In genomic region chr9:18939943-18940342, GRCh38 we compare ENCODE assay signal across 30 cellular contexts.
"Had no signal": no experiment of that assay in that cellular context is flagged by ENCODE, and none has a peak within 500 bp of the region (broad histone marks: within the 10 kb centered on the region; RNA-seq: fewer than 3 reads in every experiment).

No MANE protein-coding gene starts in this region.

- DNase-seq: naive thymus-derived CD4-positive, alpha-beta T cell; natural killer cell; occipital lobe; ovary; posterior cingulate gyrus; psoas muscle; right cardiac atrium; right lobe of liver; sigmoid colon; spleen; stimulated activated CD4-positive, alpha-beta T cell treated with anti-CD3 and anti-CD28 coated beads, Interleukin-12 subunit alpha, Interleukin-12 subunit beta, amount 100 ng/mL, for 4 hours; stimulated activated CD4-positive, alpha-beta T cell treated with anti-CD3 and anti-CD28 coated beads, Interleukin-1b, Interleukin-23, amount 100 ng/mL, for 48 hours; stimulated activated CD4-positive, alpha-beta T cell treated with anti-CD3 and anti-CD28 coated beads, Interleukin-4, amount 100 ng/mL, for 1 hour; stimulated activated CD4-positive, alpha-beta T cell treated with anti-CD3 and anti-CD28 coated beads, Interleukin-4, amount 100 ng/mL, for 4 hours; stimulated activated CD8-positive, alpha-beta memory T cell treated with anti-CD3 and anti-CD28 coated beads, Interleukin-4, amount 100 ng/mL, for 48 hours; stimulated activated naive B cell treated with anti-CD40 and anti-IgM and Interleukin-4, amounts not matched to agents 10 μg/mL and 1 μg/mL and 100 μg/mL, for 72 hours; stimulated activated naive CD4-positive, alpha-beta T cell treated with Interleukin-2 at 50 U/mL for 16 hours; stomach; thyroid gland; trophoblast cell; upper lobe of left lung had no signal

- H3K27ac Mint-ChIP-seq: naive thymus-derived CD4-positive, alpha-beta T cell; natural killer cell; nephron; neural progenitor cell; progenitor cell of endocrine pancreas; stimulated activated naive B cell treated with anti-CD40 and anti-IgM and Interleukin-4, amounts not matched to agents 10 μg/mL and 1 μg/mL and 100 μg/mL, for 72 hours; stimulated activated naive CD8-positive, alpha-beta T cell treated with anti-CD3 and anti-CD28 coated beads, Interleukin-15, Interleukin-2, amounts not matched to agents 100 ng/mL and 50 ng/mL, for 24 hours had no signal

- H3K27me3 ChIP-seq: neural progenitor cell, ovary, right lobe of liver, sigmoid colon, stomach, thyroid gland, tibial nerve, upper lobe of left lung, vagina had no signal

- H3K4me3 Mint-ChIP-seq: naive thymus-derived CD4-positive, alpha-beta T cell; natural killer cell; nephron; neural progenitor cell; stimulated activated naive B cell treated with anti-CD40 and anti-IgM and Interleukin-4, amounts not matched to agents 10 μg/mL and 1 μg/mL and 100 μg/mL, for 72 hours; stimulated activated naive CD8-positive, alpha-beta T cell treated with anti-CD3 and anti-CD28 coated beads, Interleukin-15, Interleukin-2, amounts not matched to agents 100 ng/mL and 50 ng/mL, for 24 hours had no signal

- H3K27ac ChIP-seq: ovary, parathyroid adenoma, psoas muscle, right lobe of liver, sigmoid colon, spleen, stomach, thoracic aorta, thyroid gland, tibial nerve, upper lobe of left lung, vagina had no signal

- H3K4me1 Mint-ChIP-seq: naive thymus-derived CD4-positive, alpha-beta T cell; natural killer cell; nephron; stimulated activated naive B cell treated with anti-CD40 and anti-IgM and Interleukin-4, amounts not matched to agents 10 μg/mL and 1 μg/mL and 100 μg/mL, for 72 hours had no signal

- H3K36me3 ChIP-seq: neural progenitor cell, ovary, right lobe of liver, sigmoid colon, spleen, stomach, thoracic aorta, thyroid gland, tibial nerve, upper lobe of left lung, vagina had no signal

- H3K36me3 Mint-ChIP-seq: natural killer cell; neural progenitor cell; stimulated activated naive B cell treated with anti-CD40 and anti-IgM and Interleukin-4, amounts not matched to agents 10 μg/mL and 1 μg/mL and 100 μg/mL, for 72 hours had no signal

- H3K9me3 Mint-ChIP-seq: natural killer cell; neural progenitor cell; stimulated activated naive CD8-positive, alpha-beta T cell treated with anti-CD3 and anti-CD28 coated beads, Interleukin-15, Interleukin-2, amounts not matched to agents 100 ng/mL and 50 ng/mL, for 24 hours had no signal

- H2AFZ ChIP-seq: neural progenitor cell, parathyroid adenoma had no signal

- H3K4me3 ChIP-seq: neural progenitor cell, ovary, psoas muscle, right lobe of liver, sigmoid colon, smooth muscle cell, spleen, stomach, thoracic aorta, thyroid gland, tibial nerve, upper lobe of left lung, vagina had no signal

- ATAC-seq: naive thymus-derived CD4-positive, alpha-beta T cell; natural killer cell; psoas muscle; right cardiac atrium; right lobe of liver; stimulated activated naive B cell treated with anti-CD40 and anti-IgM and Interleukin-4, amounts not matched to agents 10 μg/mL and 1 μg/mL and 100 μg/mL, for 72 hours had no signal

- H3K79me2 ChIP-seq: parathyroid adenoma had no signal

- H3K9me3 ChIP-seq: ovary, psoas muscle, right lobe of liver, sigmoid colon, stomach, thoracic aorta, thyroid gland, tibial nerve, upper lobe of left lung, vagina had no signal

- H3K27me3 Mint-ChIP-seq: stimulated activated naive CD8-positive, alpha-beta T cell treated with anti-CD3 and anti-CD28 coated beads, Interleukin-15, Interleukin-2, amounts not matched to agents 100 ng/mL and 50 ng/mL, for 24 hours had no signal

- H3K4me1 ChIP-seq: parathyroid adenoma, psoas muscle, right lobe of liver, sigmoid colon, spleen, stomach, tibial nerve, upper lobe of left lung, vagina had no signal

- H3K4me2 ChIP-seq: smooth muscle cell had no signal
